Comparison of ENCODE assay signal across 9 cellular contexts in genomic region chr3:62558549-62559112, GRCh38.
DNase-seq lines count a peak whose midpoint lies in the region; ATAC-seq, FAIRE-seq and TF ChIP-seq lines count a peak whose summit lies in the region.
"Had no signal": no experiment of that assay in that cellular context is flagged by ENCODE, and none has a peak within 500 bp of the region (broad histone marks: within the 10 kb centered on the region; RNA-seq: fewer than 3 reads in every experiment).

No MANE protein-coding gene starts in this region.

- ATAC-seq in GM23338 (peak; percentile 84), GM18517 (IDR thresholded peaks at IDR 0.05; ENCODE audit: unreplicated experiment) (no peak), GM21529 (IDR thresholded peaks at IDR 0.05; ENCODE audit: unreplicated experiment) (no peak)
- no peak for ATAC-seq in stimulated activated memory B cell treated with anti-CD40 and anti-IgM and Interleukin-4, amounts not matched to agents 10 μg/mL and 1 μg/mL and 100 μg/mL, for 72 hours

- H3K9me2 ChIP-seq in GM23338 (ENCODE audit: insufficient read depth) = no peaks in the 10 kb centered on the region
- H3K9me2 ChIP-seq in SK-N-SH = no peaks in the 10 kb centered on the region

- H3K9me3 Mint-ChIP-seq in GM23338 = no peaks in the 10 kb centered on the region
- H3K9me3 Mint-ChIP-seq in stimulated activated memory B cell treated with anti-CD40 and anti-IgM and Interleukin-4, amounts not matched to agents 10 μg/mL and 1 μg/mL and 100 μg/mL, for 72 hours = no peaks in the 10 kb centered on the region

- no peaks in the 10 kb centered on the region for H3K36me3 Mint-ChIP-seq in GM23338 (ENCODE audit: low read depth)
- no peaks in the 10 kb centered on the region for H3K36me3 Mint-ChIP-seq in stimulated activated memory B cell treated with anti-CD40 and anti-IgM and Interleukin-4, amounts not matched to agents 10 μg/mL and 1 μg/mL and 100 μg/mL, for 72 hours

- H3K4me3 Mint-ChIP-seq in GM23338 = no peak overlapping the region
- no peak overlapping the region for H3K4me3 Mint-ChIP-seq in stimulated activated memory B cell treated with anti-CD40 and anti-IgM and Interleukin-4, amounts not matched to agents 10 μg/mL and 1 μg/mL and 100 μg/mL, for 72 hours

- DNase-seq in COLO829 (ENCODE audit: low spot score) (peak; percentile 40), GM23338 (ENCODE audit: low spot score) (peak; percentile 88), SK-N-SH (peak; percentile 53), iPS-NIHi7 (ENCODE audit: extremely low spot score) (peak; percentile 78), H54 (ENCODE audit: insufficient read length, low spot score) (no peak)

- H3K27ac Mint-ChIP-seq in GM23338 = no peak overlapping the region
- H3K27ac Mint-ChIP-seq in stimulated activated memory B cell treated with anti-CD40 and anti-IgM and Interleukin-4, amounts not matched to agents 10 μg/mL and 1 μg/mL and 100 μg/mL, for 72 hours = no peak overlapping the region

- no peak overlapping the region for H3K4me2 ChIP-seq in GM23338
- no peak overlapping the region for H3K4me2 ChIP-seq in SK-N-SH

- peaks cover 15% of the 10 kb centered on the region for H3K4me1 Mint-ChIP-seq in GM23338
- no peaks in the 10 kb centered on the region for H3K4me1 Mint-ChIP-seq in stimulated activated memory B cell treated with anti-CD40 and anti-IgM and Interleukin-4, amounts not matched to agents 10 μg/mL and 1 μg/mL and 100 μg/mL, for 72 hours

- TF ChIP-seq EP300 in SK-N-SH (IDR thresholded peaks at IDR 0.05; ENCODE audit: borderline replicate concordance in 1 of 2, low read depth in 1 of 2, low read length in 1 of 2) = no peak

- H3K79me2 ChIP-seq in GM23338 (replicated peaks; ENCODE audit: insufficient read depth) (no peaks in the 10 kb centered on the region), SK-N-SH (ENCODE audit: insufficient read depth) (no peaks in the 10 kb centered on the region)

- H3K27me3 Mint-ChIP-seq in GM23338 (ENCODE audit: insufficient read depth, low read depth, poor library complexity) = peaks cover 5% of the 10 kb centered on the region
- no peaks in the 10 kb centered on the region for H3K27me3 Mint-ChIP-seq in stimulated activated memory B cell treated with anti-CD40 and anti-IgM and Interleukin-4, amounts not matched to agents 10 μg/mL and 1 μg/mL and 100 μg/mL, for 72 hours

- POLR2A ChIA-PET in SK-N-SH (lab: Yijun Ruan, JAX) = no interaction called here

- CTCF ChIA-PET in SK-N-SH (lab: Yijun Ruan, JAX) = interaction anchor here (0.6 to 11.1 kb wide), 32 partner anchors 9 to 369 kb away, joined by 3 to 142 read pairs (median 4); partner anchors contain the start of gene FEZF2

- H3K4me1 ChIP-seq in GM23338 (ENCODE audit: insufficient read depth) (peaks cover 12% of the 10 kb centered on the region), SK-N-SH (ENCODE audit: control insufficient read depth in 1 of 2, insufficient read depth in 2 of 2, low read depth in 1 of 2, low read length in 1 of 2) (peaks cover 0 to 10% of the 10 kb centered on the region in 2 experiments; a peak in 3 of 4 replicates)

- peak; percentile 82 for TF ChIP-seq RAD21 in SK-N-SH (IDR thresholded peaks at IDR 0.05; ENCODE audit: low read length)

- H3F3A ChIP-seq in GM23338 (replicated peaks; ENCODE audit: low read depth) (no peaks in the 10 kb centered on the region), SK-N-SH (replicated peaks; ENCODE audit: insufficient read depth) (peaks cover 10% of the 10 kb centered on the region)

- 54% methylated on average over 8 of the region's 8 CpGs for whole genome bisulfite sequencing in SK-N-SH (ENCODE audit: low lambda C conversion rate)

- no peak overlapping the region for H3K9ac ChIP-seq in SK-N-SH

- FAIRE-seq in H54 (lab: Jason Lieb, UNC) = no peak
- FAIRE-seq: islet of Langerhans had no signal

- H3K27ac ChIP-seq in GM23338 (ENCODE audit: low read depth) = no peak overlapping the region
- no peak overlapping the region for H3K27ac ChIP-seq in SK-N-SH (ENCODE audit: low read depth in 2 of 2, low read length in 1 of 2)

- TF ChIP-seq POLR2A in H54 (IDR thresholded peaks at IDR 0.05; ENCODE audit: low read depth, low read length) = no peak

- H2AFZ ChIP-seq in GM23338 (no peak overlapping the region), SK-N-SH (ENCODE audit: low read depth) (no peak overlapping the region)

- H3K27me3 ChIP-seq in GM23338 (ENCODE audit: insufficient read depth) = no peaks in the 10 kb centered on the region
- no peaks in the 10 kb centered on the region for H3K27me3 ChIP-seq in SK-N-SH (ENCODE audit: insufficient read depth)

- no peaks in the 10 kb centered on the region for H3K9me3 ChIP-seq in SK-N-SH

- H4K20me1 ChIP-seq in GM23338 (replicated peaks; ENCODE audit: insufficient read depth) (no peaks in the 10 kb centered on the region), SK-N-SH (ENCODE audit: insufficient read depth) (no peaks in the 10 kb centered on the region)

- H3K36me3 ChIP-seq in GM23338 (ENCODE audit: insufficient read depth) (no peaks in the 10 kb centered on the region), SK-N-SH (replicated peaks in 1 of 2; ENCODE audit: control insufficient read depth in 1 of 2, insufficient read depth in 2 of 2, low read length in 1 of 2) (no peaks in the 10 kb centered on the region)

- peak; percentile 85 to 86 for TF ChIP-seq CTCF in GM23338 (conservative IDR thresholded peaks at IDR 0.05; ENCODE audit: low read depth in 2 of 2)
- TF ChIP-seq CTCF in SK-N-SH (IDR thresholded peaks at IDR 0.05) = peak; percentile 69

- H3K4me3 ChIP-seq in GM23338 (no peak overlapping the region), SK-N-SH (ENCODE audit: low read depth in 2 of 2, low read length in 1 of 2) (no peak overlapping the region; a peak in 1 of 4 replicates)

TF ChIP-seq in GM23338, 12 proteins besides CTCF, POLR2A, EP300 and RAD21:
- TF ChIP-seq POLR2AphosphoS5 (IDR thresholded peaks at IDR 0.05; ENCODE audit: low read depth) (no peak), ZNF114 (CRISPR knock-in tag; IDR thresholded peaks at IDR 0.05) (no peak)

TF ChIP-seq in SK-N-SH, 30 proteins besides CTCF, POLR2A, EP300 and RAD21:
- TF ChIP-seq TAF1 (IDR thresholded peaks at IDR 0.05; ENCODE audit: borderline replicate concordance, low read depth, low read length) (no peak), SMC3 (IDR thresholded peaks at IDR 0.05; ENCODE audit: low read depth, low read length) (peak; percentile 50; the same call in 1 of the 2 replicates)
